Comparison of ENCODE assay signal across 8 cellular contexts in genomic region chr10:38093816-38094157, GRCh38. TPM values are rescaled to one million over a fixed set of nuclear protein-coding genes. Genes with fewer than 3 reads are reported as not detected.
DNase-seq lines count a peak whose midpoint lies in the region; ATAC-seq, FAIRE-seq and TF ChIP-seq lines count a peak whose summit lies in the region.

No MANE protein-coding gene starts in this region.

- intact Hi-C loops in K562 (cut with micrococcal nuclease): loop anchor here (2.0 to 10.0 kb wide), 2 partner anchors 83 to 119 kb away; partner anchors contain the start of genes ZNF25 and ZNF33A

- no peak for TF ChIP-seq POLR2A in K562 (conservative IDR thresholded peaks at IDR 0.05)

- CTCF ChIA-PET in K562 (lab: Yijun Ruan, JAX; ENCODE audit: low intra/inter-chr PET ratio): no interaction called here

- WGBS in K562 (ENCODE audit: insufficient coverage, low coverage, missing lambda C conversion rate): 78% methylated on average over 13 of the region's 16 CpGs
- WGBS in lung, 2 donors: 11 to 13% methylated on average over 16 of the region's 16 CpGs
- WGBS in urinary bladder: 4% methylated on average over 16 of the region's 16 CpGs

- peaks cover 10% of the 10 kb centered on the region for H3K9me3 ChIP-seq in K562 (replicated peaks; ENCODE audit: control insufficient read depth, insufficient read depth, low read depth, low read length)
- H3K9me3 ChIP-seq in lung (ENCODE audit: control insufficient read depth in 2 of 2, insufficient read depth in 1 of 2, low read length in 1 of 2): peaks cover 0 to 3% of the 10 kb centered on the region in 2 donors

- peak overlapping the region; percentile 82 for H3K4me2 ChIP-seq in K562 (ENCODE audit: insufficient read depth, low read length)

- ATAC-seq in GM19395 (IDR thresholded peaks at IDR 0.05; ENCODE audit: unreplicated experiment): peak; percentile 34
- ATAC-seq in HG03439 (IDR thresholded peaks at IDR 0.05; ENCODE audit: unreplicated experiment): peak; percentile 31
- ATAC-seq in K562: no peak
- ATAC-seq in lung (ENCODE audit: insufficient read depth, low FRiP score): peak; percentile 7

- BruUV-seq in K562 (replicated peaks; lab: Mats Ljungman, UMichigan): no TSS peak

- in situ Hi-C loops in K562 (cut with MboI): no loop called here

- no peak overlapping the region; the same call in 1 of the 2 replicates for H3K4me3 ChIP-seq in K562
- H3K4me3 ChIP-seq in lung: no peak overlapping the region
- peak overlapping the region; percentile 81 for H3K4me3 ChIP-seq in urinary bladder (ENCODE audit: low read depth, low read length)

- H3K4me1 ChIP-seq in K562 (replicated peaks in 1 of 2; ENCODE audit: control insufficient read depth in 2 of 2, insufficient read depth in 2 of 2, low read length in 2 of 2) (peaks cover 3 to 11% of the 10 kb centered on the region in 2 experiments; a peak in 3 of 5 replicates), lung (ENCODE audit: control insufficient read depth in 2 of 2, insufficient read depth in 2 of 2, low read length in 2 of 2) (peaks cover 0 to 9% of the 10 kb centered on the region in 2 donors), urinary bladder (ENCODE audit: insufficient read depth) (peaks cover 4% of the 10 kb centered on the region)

- no peak overlapping the region; the same call in 2 of the 3 replicates for H3K27ac ChIP-seq in K562 (ENCODE audit: extremely low read depth, low read depth, low read length)
- peak overlapping the region in 1 of 2 donors; percentile 9 for H3K27ac ChIP-seq in lung (ENCODE audit: low read depth in 1 of 2, low read length in 1 of 2)
- no peak overlapping the region for H3K27ac ChIP-seq in urinary bladder (ENCODE audit: low read depth)

- no peak for TF ChIP-seq EP300 in K562 (IDR thresholded peaks at IDR 0.05; ENCODE audit: low read length)

- no peaks in the 10 kb centered on the region for H3K9me1 ChIP-seq in K562 (ENCODE audit: control insufficient read depth, insufficient read depth, low read length)

- no peaks in the 10 kb centered on the region for H4K20me1 ChIP-seq in K562 (replicated peaks; ENCODE audit: control insufficient read depth, insufficient read depth, low read length)

- peaks cover 31% of the 10 kb centered on the region for H3K36me3 ChIP-seq in K562 (ENCODE audit: control insufficient read depth, insufficient read depth, low read length)
- H3K36me3 ChIP-seq in lung (ENCODE audit: control insufficient read depth in 2 of 2, insufficient read depth in 2 of 2, low read length in 2 of 2): peaks cover 5 to 16% of the 10 kb centered on the region in 2 donors
- H3K36me3 ChIP-seq in urinary bladder (ENCODE audit: insufficient read depth): peaks cover 1% of the 10 kb centered on the region

- H3K27me3 ChIP-seq in K562 (ENCODE audit: control insufficient read depth in 2 of 2, insufficient read depth in 2 of 2, low read length in 2 of 2) (no peaks in the 10 kb centered on the region), lung (ENCODE audit: control insufficient read depth, insufficient read depth) (no peaks in the 10 kb centered on the region)

- H3K79me2 ChIP-seq in K562 (ENCODE audit: control insufficient read depth, insufficient read depth, low read length): peaks cover 15% of the 10 kb centered on the region

- H2AFZ ChIP-seq in K562 (ENCODE audit: low read depth, low read length): peak overlapping the region; percentile 96

- TF ChIP-seq RAD21 in K562 (CRISPR knock-in tag; conservative IDR thresholded peaks at IDR 0.05 in 1 of 2, IDR thresholded peaks at IDR 0.05 in 1 of 2): no peak

- no peak overlapping the region for H3K9ac ChIP-seq in K562 (ENCODE audit: insufficient read depth in 1 of 2, low read depth in 2 of 2, low read length in 2 of 2)

- TF ChIP-seq CTCF in K562 (IDR thresholded peaks at IDR 0.05 in 2 of 3, conservative IDR thresholded peaks at IDR 0.05 in 1 of 3; ENCODE audit: insufficient read depth in 2 of 3, low read depth in 1 of 3, low read length in 3 of 3) (no peak), lung (IDR thresholded peaks at IDR 0.05; ENCODE audit: control extremely low read depth, extremely low read depth) (no peak)

- peak; percentile 7 for DNase-seq in AG08396 (ENCODE audit: low spot score)
- peak in 1 of 4 experiments; percentile 8 for DNase-seq in K562 (ENCODE audit: extremely low read depth in 1 of 4, low spot score in 3 of 4)
- DNase-seq in lung (ENCODE audit: low spot score): no peak
- no peak for DNase-seq in 8988T
- no peak for DNase-seq in Ammon's horn (ENCODE audit: low spot score)

- FAIRE-seq in K562 (lab: Jason Lieb, UNC): no peak

- POLR2A ChIA-PET in K562 (lab: Yijun Ruan, JAX): no interaction called here

TF ChIP-seq in K562, 482 proteins besides CTCF, POLR2A, EP300 and RAD21 (continues in another document):
- peak; percentile 83; the same call in 1 of the 2 replicates for TF ChIP-seq MBD1 (CRISPR knock-in tag; IDR thresholded peaks at IDR 0.05)
- TF ChIP-seq FOXM1 (IDR thresholded peaks at IDR 0.05; ENCODE audit: low read depth): peak; percentile 34; the same call in 1 of the 2 replicates
- TF ChIP-seq FOXM1 (CRISPR knock-in tag; IDR thresholded peaks at IDR 0.05; ENCODE audit: low read depth): no peak
- 0 out of 2 replicates have a peak, but pooled peaks have one; percentile 20 for TF ChIP-seq ZHX1 (conservative IDR thresholded peaks at IDR 0.05; ENCODE audit: low read length)
- TF ChIP-seq ZBTB33 (CRISPR knock-in tag; IDR thresholded peaks at IDR 0.05): peak; percentile 67
- TF ChIP-seq SPI1 (IDR thresholded peaks at IDR 0.05; ENCODE audit: borderline replicate concordance, low read depth, low read length): peak; percentile 44

RNA-seq across cellular contexts. Expression of gene ZNF37A, which starts 0.3 kb away (rescaled TPM):
- total RNA-seq in K562 (2011; cell fraction: chromatin; rRNA removed; ENCODE audit: low replicate concordance): 40.9 and 79.0 TPM in 2 replicates
- 21.8 and 32.2 TPM in 2 replicates for total RNA-seq in K562 (2011; cell fraction: nucleolus; rRNA removed)
- total RNA-seq in K562 (2011; cell fraction: nucleoplasm; rRNA removed): 39.2 and 41.9 TPM in 2 replicates
- 8.7 and 9.4 TPM in 2 replicates for total RNA-seq in K562 (2014; rRNA removed)
- total RNA-seq in K562 (2014; rRNA removed; fragmentation: Illumina TruSeq; extraction: Trizol): 16.4 and 17.5 TPM in 2 replicates
- 13.3 and 14.2 TPM in 2 replicates for total RNA-seq in K562 (2015; rRNA removed; fragmentation: Illumina TruSeq; extraction: Trizol)
- 13.9 and 16.4 TPM in 2 replicates for total RNA-seq in K562 (2021)
- 20.3 and 21.6 TPM in 2 replicates for polyA plus RNA-seq in K562 (2011; rRNA removed)
- polyA plus RNA-seq in K562 (2011; cell fraction: cytosol; rRNA removed): 10.8 and 12.4 TPM in 2 replicates
- 40.8 and 56.8 TPM in 2 replicates for polyA plus RNA-seq in K562 (2011; cell fraction: nucleus; rRNA removed)
- 6.7 and 9.2 TPM in 2 replicates for polyA plus RNA-seq in K562 (2012)
- polyA plus RNA-seq in K562 (2014; fragmentation: Illumina TruSeq; extraction: Trizol): 14.4 and 17.4 TPM in 2 replicates
- polyA plus RNA-seq in K562 (2014; fragmentation: Nextera tagmentation; extraction: Ambion mirVana): 1 to 10 TPM; 4.1 to 5.0 TPM
- 14.0 and 19.7 TPM in 2 replicates for polyA plus RNA-seq in K562 (2014; rRNA removed)
- 35.4 and 36.2 TPM in 2 replicates for polyA minus RNA-seq in K562 (2011; rRNA and poly(A)+ RNA removed)
- polyA minus RNA-seq in K562 (2011; cell fraction: cytosol; rRNA and poly(A)+ RNA removed): 7.0 and 7.9 TPM in 2 replicates
- 19.4 and 33.3 TPM in 2 replicates for polyA minus RNA-seq in K562 (2011; cell fraction: nucleus; rRNA and poly(A)+ RNA removed)
- total RNA-seq in lung: 10 to 100 TPM; 12.5 to 29.0 TPM
- 1 to 10 TPM; 4.5 to 4.7 TPM for polyA plus RNA-seq in lung
- total RNA-seq in urinary bladder: 40.1 TPM
- 11.1 TPM for polyA plus RNA-seq in urinary bladder
